Comparison of ENCODE assay signal across 3 cellular contexts in genomic region chr14:34865889-34866574, GRCh38.
A peak's percentile ranks its signal among the peaks of the same experiment; 100 is the strongest.
TF ChIP-seq lines count a peak whose summit lies in the region.

No MANE protein-coding gene starts in this region.

TF ChIP-seq in HepG2, 621 proteins besides CTCF, POLR2A, EP300 and RAD21 (continues in another document):
- TF ChIP-seq E2F5 (CRISPR knock-in tag; conservative IDR thresholded peaks at IDR 0.05) (no peak), SPEN (CRISPR knock-in tag; IDR thresholded peaks at IDR 0.05; ENCODE audit: low read depth) (peak; percentile 49; the same call in 1 of the 2 replicates), ZNF605 (CRISPR knock-in tag; IDR thresholded peaks at IDR 0.05) (no peak), ZNF83 (CRISPR knock-in tag; IDR thresholded peaks at IDR 0.05; ENCODE audit: borderline replicate concordance) (0 out of 2 replicates have a peak, but pooled peaks have one; percentile 55), STAG1 (CRISPR knock-in tag; IDR thresholded peaks at IDR 0.05) (0 out of 2 replicates have a peak, but pooled peaks have one; percentile 21), ZBTB38 (CRISPR knock-in tag; IDR thresholded peaks at IDR 0.05) (peak; percentile 48; the same call in 1 of the 2 replicates), GFI1 (CRISPR knock-in tag; IDR thresholded peaks at IDR 0.05; ENCODE audit: borderline replicate concordance) (0 out of 2 replicates have a peak, but pooled peaks have one; percentile 25), ZNF572 (CRISPR knock-in tag; IDR thresholded peaks at IDR 0.05) (peak; percentile 80; the same call in 1 of the 2 replicates), SOX5 (CRISPR knock-in tag; IDR thresholded peaks at IDR 0.05; ENCODE audit: borderline replicate concordance) (peak; percentile 12; the same call in 1 of the 2 replicates), JDP2 (CRISPR knock-in tag; IDR thresholded peaks at IDR 0.05; ENCODE audit: borderline replicate concordance) (no peak), ZFY (CRISPR knock-in tag; IDR thresholded peaks at IDR 0.05) (peak; percentile 30; the same call in 1 of the 2 replicates), ZNF136 (CRISPR knock-in tag; IDR thresholded peaks at IDR 0.05; ENCODE audit: low read depth) (no peak), RXRA (CRISPR knock-in tag; IDR thresholded peaks at IDR 0.05) (no peak), HNF1B (CRISPR knock-in tag; IDR thresholded peaks at IDR 0.05) (0 out of 2 replicates have a peak, but pooled peaks have one; percentile 35), MIER3 (CRISPR knock-in tag; IDR thresholded peaks at IDR 0.05; ENCODE audit: borderline replicate concordance) (peak; percentile 29; the same call in 1 of the 2 replicates), KLF9 (CRISPR knock-in tag; IDR thresholded peaks at IDR 0.05; ENCODE audit: low read depth) (no peak)
- TF ChIP-seq, protein P1, sequence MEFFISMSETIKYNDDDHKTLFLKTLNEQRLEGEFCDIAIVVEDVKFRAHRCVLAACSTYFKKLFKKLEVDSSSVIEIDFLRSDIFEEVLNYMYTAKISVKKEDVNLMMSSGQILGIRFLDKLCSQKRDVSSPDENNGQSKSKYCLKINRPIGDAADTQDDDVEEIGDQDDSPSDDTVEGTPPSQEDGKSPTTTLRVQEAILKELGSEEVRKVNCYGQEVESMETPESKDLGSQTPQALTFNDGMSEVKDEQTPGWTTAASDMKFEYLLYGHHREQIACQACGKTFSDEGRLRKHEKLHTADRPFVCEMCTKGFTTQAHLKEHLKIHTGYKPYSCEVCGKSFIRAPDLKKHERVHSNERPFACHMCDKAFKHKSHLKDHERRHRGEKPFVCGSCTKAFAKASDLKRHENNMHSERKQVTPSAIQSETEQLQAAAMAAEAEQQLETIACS (CRISPR knock-in tag; IDR thresholded peaks at IDR 0.05): no peak
- TF ChIP-seq, protein P2, sequence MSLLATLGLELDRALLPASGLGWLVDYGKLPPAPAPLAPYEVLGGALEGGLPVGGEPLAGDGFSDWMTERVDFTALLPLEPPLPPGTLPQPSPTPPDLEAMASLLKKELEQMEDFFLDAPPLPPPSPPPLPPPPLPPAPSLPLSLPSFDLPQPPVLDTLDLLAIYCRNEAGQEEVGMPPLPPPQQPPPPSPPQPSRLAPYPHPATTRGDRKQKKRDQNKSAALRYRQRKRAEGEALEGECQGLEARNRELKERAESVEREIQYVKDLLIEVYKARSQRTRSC (CRISPR knock-in tag; IDR thresholded peaks at IDR 0.05; ENCODE audit: low read depth): no peak

TF ChIP-seq in IMR-90, 13 proteins besides CTCF, POLR2A, EP300 and RAD21:
- no peak for TF ChIP-seq USF2 (IDR thresholded peaks at IDR 0.05; ENCODE audit: low read depth, low read length)
- TF ChIP-seq MAZ (IDR thresholded peaks at IDR 0.05; ENCODE audit: borderline replicate concordance, low read depth, low read length): no peak
- no peak for TF ChIP-seq CHD1 (IDR thresholded peaks at IDR 0.05; ENCODE audit: low read depth, low read length)
- TF ChIP-seq SMC3 (IDR thresholded peaks at IDR 0.05; ENCODE audit: low read depth, low read length): no peak
- no peak for TF ChIP-seq CEBPB (IDR thresholded peaks at IDR 0.05; ENCODE audit: low read depth, low read length)
- no peak for TF ChIP-seq BHLHE40 (IDR thresholded peaks at IDR 0.05; ENCODE audit: low read depth, low read length)
TF ChIP-seq in IMR-90: peak in this region for 0.

TF ChIP-seq in K562, 482 proteins besides CTCF, POLR2A, EP300 and RAD21:
- TF ChIP-seq TEAD1 (CRISPR knock-in tag; IDR thresholded peaks at IDR 0.05) (no peak), KDM4B (IDR thresholded peaks at IDR 0.05; ENCODE audit: borderline replicate concordance in 2 of 2, low read depth in 1 of 2) (no peak), NFE2 (IDR thresholded peaks at IDR 0.05; ENCODE audit: low read depth) (no peak), NR2C2 (CRISPR knock-in tag; IDR thresholded peaks at IDR 0.05) (no peak), NR2C2 (tag; IDR thresholded peaks at IDR 0.05) (no peak), L3MBTL2 (IDR thresholded peaks at IDR 0.05) (no peak), SPI1 (IDR thresholded peaks at IDR 0.05; ENCODE audit: borderline replicate concordance, low read depth, low read length) (no peak), NFIC (IDR thresholded peaks at IDR 0.05) (no peak), CBX3 (IDR thresholded peaks at IDR 0.05; ENCODE audit: borderline replicate concordance in 1 of 2, low read length in 2 of 2) (no peak), ZNF76 (CRISPR knock-in tag; IDR thresholded peaks at IDR 0.05; ENCODE audit: borderline replicate concordance) (no peak), THAP12 (CRISPR knock-in tag; IDR thresholded peaks at IDR 0.05) (no peak), ZNF124 (CRISPR knock-in tag; IDR thresholded peaks at IDR 0.05) (no peak), YBX1 (IDR thresholded peaks at IDR 0.05) (no peak), BRF1 (IDR thresholded peaks at IDR 0.05; ENCODE audit: borderline replicate concordance, extremely low read depth, insufficient read length) (no peak), HNRNPLL (IDR thresholded peaks at IDR 0.05; ENCODE audit: low read depth, low read length, poor library complexity, severe bottlenecking) (no peak), MEIS2 (IDR thresholded peaks at IDR 0.05; ENCODE audit: partially characterized antibody) (no peak), POLR3A (IDR thresholded peaks at IDR 0.05; ENCODE audit: borderline replicate concordance, extremely low read depth, insufficient read depth, insufficient read length) (no peak), TSC22D4 (tag; IDR thresholded peaks at IDR 0.05) (no peak), ESRRA (IDR thresholded peaks at IDR 0.05; ENCODE audit: borderline replicate concordance, low read depth) (no peak)
- TF ChIP-seq, protein P3, sequence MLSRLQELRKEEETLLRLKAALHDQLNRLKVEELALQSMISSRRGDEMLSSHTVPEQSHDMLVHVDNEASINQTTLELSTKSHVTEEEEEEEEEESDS (CRISPR knock-in tag; IDR thresholded peaks at IDR 0.05): no peak
- TF ChIP-seq, protein P4, sequence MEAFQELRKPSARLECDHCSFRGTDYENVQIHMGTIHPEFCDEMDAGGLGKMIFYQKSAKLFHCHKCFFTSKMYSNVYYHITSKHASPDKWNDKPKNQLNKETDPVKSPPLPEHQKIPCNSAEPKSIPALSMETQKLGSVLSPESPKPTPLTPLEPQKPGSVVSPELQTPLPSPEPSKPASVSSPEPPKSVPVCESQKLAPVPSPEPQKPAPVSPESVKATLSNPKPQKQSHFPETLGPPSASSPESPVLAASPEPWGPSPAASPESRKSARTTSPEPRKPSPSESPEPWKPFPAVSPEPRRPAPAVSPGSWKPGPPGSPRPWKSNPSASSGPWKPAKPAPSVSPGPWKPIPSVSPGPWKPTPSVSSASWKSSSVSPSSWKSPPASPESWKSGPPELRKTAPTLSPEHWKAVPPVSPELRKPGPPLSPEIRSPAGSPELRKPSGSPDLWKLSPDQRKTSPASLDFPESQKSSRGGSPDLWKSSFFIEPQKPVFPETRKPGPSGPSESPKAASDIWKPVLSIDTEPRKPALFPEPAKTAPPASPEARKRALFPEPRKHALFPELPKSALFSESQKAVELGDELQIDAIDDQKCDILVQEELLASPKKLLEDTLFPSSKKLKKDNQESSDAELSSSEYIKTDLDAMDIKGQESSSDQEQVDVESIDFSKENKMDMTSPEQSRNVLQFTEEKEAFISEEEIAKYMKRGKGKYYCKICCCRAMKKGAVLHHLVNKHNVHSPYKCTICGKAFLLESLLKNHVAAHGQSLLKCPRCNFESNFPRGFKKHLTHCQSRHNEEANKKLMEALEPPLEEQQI (IDR thresholded peaks at IDR 0.05): no peak
